Comparison of ENCODE assay signal across 24 cellular contexts in the genomic region with DNA sequence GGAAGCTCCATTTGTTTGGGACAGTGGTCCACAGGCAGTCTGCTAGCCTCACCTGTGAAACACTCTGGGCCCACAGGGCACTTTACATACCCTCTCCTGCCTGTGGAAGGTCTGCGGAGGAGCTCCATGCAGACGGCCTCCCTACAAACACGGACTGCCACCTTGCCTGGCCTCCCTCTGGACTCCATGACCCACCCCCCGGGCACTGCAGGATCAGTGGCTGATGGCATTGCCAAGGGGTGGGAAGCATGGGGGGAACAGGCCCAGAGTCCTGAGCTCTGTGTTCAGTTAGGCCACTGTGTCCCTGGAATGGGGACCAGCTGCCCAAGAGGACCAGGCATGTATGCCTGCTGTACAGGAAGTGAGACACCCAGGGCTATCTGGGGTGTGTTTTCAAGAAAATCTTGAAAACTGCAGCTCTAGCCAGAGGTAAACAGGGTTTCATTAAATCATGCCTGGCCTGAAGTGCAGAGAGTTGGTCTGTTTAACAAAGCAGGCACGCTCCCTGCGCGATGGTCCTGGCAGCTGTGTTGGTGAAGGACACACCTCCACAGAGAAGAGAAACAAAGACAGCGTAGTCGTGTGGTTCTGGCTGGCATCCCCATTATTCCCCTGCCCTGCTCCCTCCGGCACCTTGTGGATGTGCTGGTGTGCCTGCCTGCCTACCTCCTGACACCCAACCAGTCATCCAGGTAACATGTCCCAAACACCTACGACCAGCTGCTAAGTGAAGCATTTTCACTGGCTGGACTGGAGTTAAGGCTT.
"Had no signal": no experiment of that assay in that cellular context is flagged by ENCODE, and none has a peak within 500 bp of the region (broad histone marks: within the 10 kb centered on the region; RNA-seq: fewer than 3 reads in every experiment).

No MANE protein-coding gene starts in this region.

- H3K9me3 Mint-ChIP-seq: activated CD4-positive, alpha-beta T cell treated with anti-CD3 and anti-CD28 coated beads, Interleukin-2, amount 10 ng/mL, durations not matched to agents 24 days and 14 days; activated CD8-positive, alpha-beta T cell treated with anti-CD3 and anti-CD28 coated beads for 36 hours; activated naive CD4-positive, alpha-beta T cell treated with anti-CD3 and anti-CD28 coated beads, Interleukin-2, amount 50 U/mL, for 72 hours; dendritic cell treated with granulocyte-macrophage colony-stimulating factor and Interleukin-4, amounts not matched to agents 40 ng/mL and 50 ng/mL, for 4 days; memory B cell; naive B cell; stimulated activated naive CD8-positive, alpha-beta T cell treated with anti-CD3 and anti-CD28 coated beads, Interleukin-15, Interleukin-2, amounts not matched to agents 100 ng/mL and 50 ng/mL, for 24 hours; type B pancreatic cell had no signal

- H3K36me3 Mint-ChIP-seq: activated naive CD4-positive, alpha-beta T cell treated with anti-CD3 and anti-CD28 coated beads, Interleukin-2, amount 50 U/mL, for 72 hours; memory B cell; naive B cell; type B pancreatic cell had no signal

- H3K4me1 ChIP-seq: adrenal gland, esophagus squamous epithelium, pancreas, right lobe of liver had no signal

- H3K27me3 ChIP-seq: adrenal gland, pancreas, right lobe of liver had no signal

- H3K27ac ChIP-seq: adrenal gland, esophagus squamous epithelium, heart right ventricle, pancreas, right lobe of liver had no signal

- H3K9me3 ChIP-seq: adrenal gland, esophagus squamous epithelium, heart right ventricle, mucosa of descending colon, pancreas, right lobe of liver had no signal

- H3K4me3 Mint-ChIP-seq: activated CD4-positive, alpha-beta T cell treated with anti-CD3 and anti-CD28 coated beads, Interleukin-2, amount 10 ng/mL, durations not matched to agents 24 days and 14 days; activated CD8-positive, alpha-beta T cell treated with anti-CD3 and anti-CD28 coated beads for 36 hours; dendritic cell treated with granulocyte-macrophage colony-stimulating factor and Interleukin-4, amounts not matched to agents 40 ng/mL and 50 ng/mL, for 4 days; memory B cell; naive B cell; stimulated activated naive CD8-positive, alpha-beta T cell treated with anti-CD3 and anti-CD28 coated beads, Interleukin-15, Interleukin-2, amounts not matched to agents 100 ng/mL and 50 ng/mL, for 24 hours; type B pancreatic cell had no signal

- H3K4me1 Mint-ChIP-seq: memory B cell, naive B cell had no signal

- H3K27ac Mint-ChIP-seq: activated CD4-positive, alpha-beta T cell treated with anti-CD3 and anti-CD28 coated beads, Interleukin-2, amount 10 ng/mL, durations not matched to agents 24 days and 14 days; activated CD8-positive, alpha-beta T cell treated with anti-CD3 and anti-CD28 coated beads for 36 hours; activated naive CD4-positive, alpha-beta T cell treated with anti-CD3 and anti-CD28 coated beads, Interleukin-2, amount 50 U/mL, for 72 hours; dendritic cell treated with granulocyte-macrophage colony-stimulating factor and Interleukin-4, amounts not matched to agents 40 ng/mL and 50 ng/mL, for 4 days; memory B cell; stimulated activated naive CD8-positive, alpha-beta T cell treated with anti-CD3 and anti-CD28 coated beads, Interleukin-15, Interleukin-2, amounts not matched to agents 100 ng/mL and 50 ng/mL, for 24 hours; type B pancreatic cell had no signal

- H3K27me3 Mint-ChIP-seq: activated CD4-positive, alpha-beta T cell treated with anti-CD3 and anti-CD28 coated beads, Interleukin-2, amount 10 ng/mL, durations not matched to agents 24 days and 14 days had no signal

- DNase-seq: activated CD4-positive, alpha-beta T cell treated with anti-CD3 and anti-CD28 coated beads, Interleukin-2, amount 10 ng/mL, durations not matched to agents 24 days and 14 days; activated CD4-positive, CD25-positive, alpha-beta regulatory T cell; activated CD8-positive, alpha-beta T cell treated with anti-CD3 and anti-CD28 coated beads for 36 hours; activated gamma-delta T cell; adrenal gland; effector memory CD4-positive, alpha-beta T cell; esophagus squamous epithelium; heart right ventricle; kidney glomerular epithelial cell; left ventricle myocardium superior; mucosa of descending colon; naive B cell; pancreas; right lobe of liver; small intestine; stimulated activated CD4-positive, alpha-beta T cell treated with anti-CD3 and anti-CD28 coated beads, Interleukin-15, amount 100 ng/mL, for 24 hours; stimulated activated CD4-positive, alpha-beta T cell treated with anti-CD3 and anti-CD28 coated beads, Interleukin-2, amount 100 ng/mL, for 48 hours; T-helper 1 cell; T-helper 9 cell had no signal
